Comparison of ENCODE assay signal across 17 cellular contexts in genomic region chr3:127238602-127239001, GRCh38. TPM values are rescaled to one million over a fixed set of nuclear protein-coding genes. Genes with fewer than 3 reads are reported as not detected.
DNase-seq lines count a peak whose midpoint lies in the region; ATAC-seq and TF ChIP-seq lines count a peak whose summit lies in the region.
"Had no signal": no experiment of that assay in that cellular context is flagged by ENCODE, and none has a peak within 500 bp of the region (broad histone marks: within the 10 kb centered on the region; RNA-seq: fewer than 3 reads in every experiment).

No MANE protein-coding gene starts in this region.

- in situ Hi-C loops in GM23248 (cut with MboI), result no loop called here
- in situ Hi-C loops in astrocyte of the spinal cord (cut with HindIII; ENCODE audit: low sequenced_read_pairs), result no loop called here

- H2AK5ac ChIP-seq in mesenchymal stem cell (ENCODE audit: low read length, severe bottlenecking), result no peak overlapping the region

- H2AFZ ChIP-seq in GM23248 (no peak overlapping the region), smooth muscle cell (ENCODE audit: low read depth) (no peak overlapping the region), mesenchymal stem cell (ENCODE audit: low read depth, low read length) (no peak overlapping the region)

- H3K27ac ChIP-seq in GM23248 (no peak overlapping the region), lower lobe of right lung (no peak overlapping the region), smooth muscle cell (ENCODE audit: low read depth) (no peak overlapping the region), mesenchymal stem cell (ENCODE audit: low read length, poor library complexity, severe bottlenecking) (no peak overlapping the region)
- H3K27ac ChIP-seq: BLaER1 had no signal

- H3K9me3 ChIP-seq in GM23248 (ENCODE audit: low read depth) (no peaks in the 10 kb centered on the region), lower lobe of right lung (no peaks in the 10 kb centered on the region), smooth muscle cell (replicated peaks; ENCODE audit: low read depth) (no peaks in the 10 kb centered on the region), mesenchymal stem cell (ENCODE audit: control insufficient read depth, low read length) (peaks cover 18% of the 10 kb centered on the region)

- H3K14ac ChIP-seq in mesenchymal stem cell (ENCODE audit: low read length in 2 of 2), result no peak overlapping the region

- H4K20me1 ChIP-seq in GM23248 (ENCODE audit: insufficient read depth) (no peaks in the 10 kb centered on the region), smooth muscle cell (ENCODE audit: low read depth) (no peaks in the 10 kb centered on the region)
- H4K20me1 ChIP-seq: BLaER1 had no signal

- H3K4me3 ChIP-seq in GM23248 (no peak overlapping the region), astrocyte of the spinal cord (ENCODE audit: low read depth, low read length) (no peak overlapping the region), fibroblast of pulmonary artery (replicated peaks; ENCODE audit: low read depth, low read length) (no peak overlapping the region), lower lobe of right lung (no peak overlapping the region), smooth muscle cell (no peak overlapping the region), mesenchymal stem cell (ENCODE audit: insufficient read depth in 1 of 2, low read depth in 1 of 2, low read length in 2 of 2) (no peak overlapping the region)
- H3K4me3 ChIP-seq: BLaER1, GM12878 had no signal

- no peak for TF ChIP-seq CTCF in astrocyte of the spinal cord (IDR thresholded peaks at IDR 0.05; ENCODE audit: low read depth, low read length)
- TF ChIP-seq CTCF in fibroblast of pulmonary artery (IDR thresholded peaks at IDR 0.05; ENCODE audit: low read length, missing control alignments), result no peak
- TF ChIP-seq CTCF in lower lobe of right lung (IDR thresholded peaks at IDR 0.05), result no peak
- TF ChIP-seq CTCF in smooth muscle cell (IDR thresholded peaks at IDR 0.05; ENCODE audit: borderline replicate concordance, insufficient read depth, poor library complexity, severe bottlenecking), result no peak

- no peak overlapping the region for H2BK15ac ChIP-seq in mesenchymal stem cell (ENCODE audit: low read depth, poor library complexity, severe bottlenecking)

- H3K27me3 ChIP-seq in GM23248 (replicated peaks; ENCODE audit: insufficient read depth) (no peaks in the 10 kb centered on the region), lower lobe of right lung (ENCODE audit: low read depth) (no peaks in the 10 kb centered on the region), smooth muscle cell (ENCODE audit: low read depth) (no peaks in the 10 kb centered on the region), mesenchymal stem cell (ENCODE audit: control insufficient read depth in 1 of 2, insufficient read depth in 1 of 2, low read length in 2 of 2) (no peaks in the 10 kb centered on the region)
- H3K27me3 ChIP-seq: BLaER1 had no signal

- H3K4me2 ChIP-seq in GM23248 (ENCODE audit: unreplicated experiment), result no peak overlapping the region
- H3K4me2 ChIP-seq in smooth muscle cell, result no peak overlapping the region
- no peak overlapping the region for H3K4me2 ChIP-seq in mesenchymal stem cell (ENCODE audit: low read length, poor library complexity, severe bottlenecking)
- H3K4me2 ChIP-seq: BLaER1 had no signal

- no peaks in the 10 kb centered on the region for H3K9me2 ChIP-seq in GM23248 (ENCODE audit: insufficient read depth)

- intact Hi-C loops in lower lobe of right lung (cut with DNase I), result no loop called here

- no peak overlapping the region for H4K8ac ChIP-seq in mesenchymal stem cell (ENCODE audit: low read length)

- H3K23ac ChIP-seq in mesenchymal stem cell (ENCODE audit: low read length in 2 of 2), result no peak overlapping the region

- no peak overlapping the region for H3K4ac ChIP-seq in mesenchymal stem cell (ENCODE audit: low read depth in 1 of 2, low read length in 2 of 2)

- H2BK5ac ChIP-seq in mesenchymal stem cell (ENCODE audit: low read depth, low read length, poor library complexity, severe bottlenecking), result no peak overlapping the region

- H3F3A ChIP-seq in GM23248 (ENCODE audit: insufficient read depth) (no peaks in the 10 kb centered on the region), smooth muscle cell (ENCODE audit: low read depth) (no peaks in the 10 kb centered on the region)

- H3K18ac ChIP-seq in mesenchymal stem cell (ENCODE audit: low read depth in 1 of 2, low read length in 2 of 2), result no peak overlapping the region

- no peak overlapping the region for H4K91ac ChIP-seq in mesenchymal stem cell (ENCODE audit: low read length)

- no peaks in the 10 kb centered on the region for H3K79me2 ChIP-seq in GM23248 (ENCODE audit: insufficient read depth)
- no peaks in the 10 kb centered on the region for H3K79me2 ChIP-seq in smooth muscle cell (ENCODE audit: low read depth)

- peak; percentile 34 for DNase-seq in GM23248
- peak; percentile 38 for DNase-seq in astrocyte of the spinal cord (ENCODE audit: low read depth, low spot score)
- peak; percentile 3 for DNase-seq in fibroblast of pulmonary artery (ENCODE audit: low read depth)
- DNase-seq in lower lobe of right lung, result no peak
- no peak for DNase-seq in OCI-M2 (lab: John Stamatoyannopoulos, UW; ENCODE audit: unreplicated experiment)
- DNase-seq in smooth muscle cell (lab: John Stamatoyannopoulos, UW; ENCODE audit: unreplicated experiment), result no peak
- no peak for DNase-seq in mesenchymal stem cell
- DNase-seq: 8988T; AML-193; CD8-positive, alpha-beta memory T cell; DMS 273 treated with DMSO at 0.1 percent for 48 hours; HCEC 1CT had no signal

- no peaks in the 10 kb centered on the region for H3K79me1 ChIP-seq in mesenchymal stem cell (replicated peaks; ENCODE audit: low read length, poor library complexity, severe bottlenecking)

- peak; percentile 35 to 65 for ATAC-seq in lower lobe of right lung
- ATAC-seq in GM21737 (IDR thresholded peaks at IDR 0.05; ENCODE audit: unreplicated experiment), result no peak
- ATAC-seq: GM12878 had no signal

- WGBS in GM23248 (ENCODE audit: low coverage in 1 of 2, low lambda C conversion rate in 2 of 2, missing lambda C conversion rate in 2 of 2), 2 experiments, result 41 to 49% methylated on average over 2 of the region's 2 CpGs
- 71% methylated on average over 2 of the region's 2 CpGs for whole genome bisulfite sequencing in smooth muscle cell (ENCODE audit: low lambda C conversion rate)
- no CpG with 5 or more reads among the region's 2 CpGs for WGBS in mesenchymal stem cell

- H3K36me3 ChIP-seq in GM23248 (ENCODE audit: low read depth) (no peaks in the 10 kb centered on the region), lower lobe of right lung (no peaks in the 10 kb centered on the region), smooth muscle cell (ENCODE audit: low read depth) (no peaks in the 10 kb centered on the region), mesenchymal stem cell (ENCODE audit: control insufficient read depth in 1 of 2, insufficient read depth in 2 of 2, low read depth in 1 of 2, low read length in 2 of 2) (no peaks in the 10 kb centered on the region)
- H3K36me3 ChIP-seq: BLaER1 had no signal

- no peak overlapping the region for H2BK12ac ChIP-seq in mesenchymal stem cell (ENCODE audit: low read length in 2 of 2)

- 0 out of 2 replicates have a peak, but pooled peaks cover 5% of the 10 kb centered on the region for H3K4me1 ChIP-seq in GM23248 (ENCODE audit: insufficient read depth)
- H3K4me1 ChIP-seq in lower lobe of right lung, result no peaks in the 10 kb centered on the region
- no peaks in the 10 kb centered on the region for H3K4me1 ChIP-seq in smooth muscle cell (ENCODE audit: low read depth)
- H3K4me1 ChIP-seq in mesenchymal stem cell (ENCODE audit: control insufficient read depth, insufficient read depth, low read depth, low read length), result no peaks in the 10 kb centered on the region
- H3K4me1 ChIP-seq: BLaER1 had no signal

- H2BK120ac ChIP-seq in mesenchymal stem cell (ENCODE audit: low read depth, low read length), result no peak overlapping the region

- no peak overlapping the region for H3K9ac ChIP-seq in GM23248
- H3K9ac ChIP-seq in smooth muscle cell (ENCODE audit: low read depth), result no peak overlapping the region
- H3K9ac ChIP-seq in mesenchymal stem cell (ENCODE audit: low read length), result no peak overlapping the region
- H3K9ac ChIP-seq: BLaER1 had no signal

RNA-seq across cellular contexts. Expression of gene PRR23E, which starts 45.7 kb away (rescaled TPM):
- total RNA-seq in GM23248 (2014; rRNA removed; shearing (Covaris generic)), result not detected in 2 replicates
- polyA plus RNA-seq in GM23248 (2016; fragmentation: Nextera tagmentation; extraction: Ambion mirVana) (not detected in 2 replicates), smooth muscle cell (not detected in 2 replicates)
- total RNA-seq in lower lobe of right lung (not detected), smooth muscle cell (not detected in 2 replicates)
- not detected for polyA plus RNA-seq in mesenchymal stem cell (2013, experiment 1 of 2)
- not detected for polyA plus RNA-seq in mesenchymal stem cell (2013, experiment 2 of 2)
- total RNA-seq: CD8-positive, alpha-beta memory T cell; Daoy; GM12878; H4 had no signal
- polyA plus RNA-seq: CD8-positive, alpha-beta memory T cell; GM12878 had no signal

RNA-seq across cellular contexts. Expression of gene PRR20G, which starts 49.2 kb away (rescaled TPM):
- not detected in 2 replicates for total RNA-seq in GM23248 (2014; rRNA removed; shearing (Covaris generic))
- polyA plus RNA-seq in GM23248 (2016; fragmentation: Nextera tagmentation; extraction: Ambion mirVana), result not detected in 2 replicates
- not detected for total RNA-seq in lower lobe of right lung
- not detected in 2 replicates for total RNA-seq in smooth muscle cell
- not detected in 2 replicates for polyA plus RNA-seq in smooth muscle cell
- not detected for polyA plus RNA-seq in mesenchymal stem cell (2013, experiment 1 of 2)
- polyA plus RNA-seq in mesenchymal stem cell (2013, experiment 2 of 2), result not detected
- total RNA-seq: CD8-positive, alpha-beta memory T cell; Daoy; GM12878; H4 had no signal
- polyA plus RNA-seq: CD8-positive, alpha-beta memory T cell; GM12878 had no signal

Comparison
In these comparisons a context has a peak if more than half of its experiments do, and no peak if none do; other contexts are left out.
1. DNase-seq: peak in GM23248 (single experiment), astrocyte of the spinal cord (single experiment) and fibroblast of pulmonary artery (single experiment); none in lower lobe of right lung (single experiment), OCI-M2 (single experiment), smooth muscle cell (single experiment) and mesenchymal stem cell (single experiment).